In genomic region chr19:6108721-6109633, GRCh38 we compare ENCODE assay signal across 8 cellular contexts. TPM values are rescaled to one million over a fixed set of nuclear protein-coding genes. Genes with fewer than 3 reads are reported as not detected.
DNase-seq lines count a peak whose midpoint lies in the region; ATAC-seq, FAIRE-seq and TF ChIP-seq lines count a peak whose summit lies in the region.

No MANE protein-coding gene starts in this region.

- no peak for TF ChIP-seq POLR2A in A549 (IDR thresholded peaks at IDR 0.05; ENCODE audit: low read length)

- CTCF ChIA-PET in A549 (lab: Yijun Ruan, JAX) (interaction anchor here (0.6 to 0.7 kb wide), 2 partner anchors 21 to 359 kb away, joined by 3 to 5 read pairs; no protein-coding TSS in a partner anchor), HEK293T (lab: Yijun Ruan, JAX) (interaction anchor here (0.6 to 0.8 kb wide), 2 partner anchors 16 to 27 kb away, joined by 3 read pairs; no protein-coding TSS in a partner anchor), MCF 10A (lab: Yijun Ruan, JAX) (interaction anchor here (0.6 kb wide), 2 partner anchors 10 to 612 kb away, joined by 3 to 4 read pairs; no protein-coding TSS in a partner anchor)

- H3K27me3 Mint-ChIP-seq in MCF 10A (ENCODE audit: insufficient read depth, unreplicated experiment) = no peaks in the 10 kb centered on the region

- POLR2A ChIA-PET in A549 (lab: Yijun Ruan, JAX) (no interaction called here), HEK293T (lab: Yijun Ruan, JAX) (interaction anchor here (0.6 to 1.7 kb wide), 3 partner anchors 16 to 21 kb away, joined by 3 to 7 read pairs (median 3); no protein-coding TSS in a partner anchor), MCF 10A (lab: Yijun Ruan, JAX) (interaction anchor here (0.6 to 3.5 kb wide), 11 partner anchors 10 to 1766 kb away, joined by 3 to 27 read pairs (median 4); partner anchors contain the start of gene MPND)

- H2AFZ ChIP-seq in smooth muscle cell (ENCODE audit: low read depth) = peak overlapping the region; percentile 83

- WGBS in A549 (ENCODE audit: missing lambda C conversion rate) = under 1% methylated on average over 37 of the region's 47 CpGs
- WGBS in smooth muscle cell (ENCODE audit: low lambda C conversion rate) = 7% methylated on average over 47 of the region's 47 CpGs

- no peak for TF ChIP-seq CTCF in A549 (IDR thresholded peaks at IDR 0.05)
- no peak for TF ChIP-seq CTCF in MCF 10A (IDR thresholded peaks at IDR 0.05; ENCODE audit: unreplicated experiment)
- TF ChIP-seq CTCF in smooth muscle cell (IDR thresholded peaks at IDR 0.05; ENCODE audit: borderline replicate concordance, insufficient read depth, poor library complexity, severe bottlenecking) = no peak

- DNase-seq in A549 (ENCODE audit: low read depth in 1 of 2, low spot score in 1 of 2) (peak in 1 of 2 experiments; percentile 37), HEK293T (ENCODE audit: extremely low spot score) (no peak), T-helper 2 cell (peak in 4 of 5 experiments; percentile 14 to 74 (median 50)), MCF 10A (ENCODE audit: unreplicated experiment) (no peak), iPS-NIHi7 (ENCODE audit: extremely low spot score) (peak; percentile 41), smooth muscle cell (lab: John Stamatoyannopoulos, UW; ENCODE audit: unreplicated experiment) (peak; percentile 24), SK-N-DZ (ENCODE audit: low spot score) (no peak), GF-D8 (lab: John Stamatoyannopoulos, UW) (no peak)

- BruUV-seq in MCF 10A (replicated peaks; lab: Mats Ljungman, UMichigan) = no TSS peak

- H3K4me3 ChIP-seq in A549 (peak overlapping the region; percentile 73), smooth muscle cell (peak overlapping the region; percentile 65)

- peaks cover 18% of the 10 kb centered on the region for H3K36me3 Mint-ChIP-seq in MCF 10A (ENCODE audit: insufficient read depth, unreplicated experiment)

- no peak for TF ChIP-seq EP300 in A549 (IDR thresholded peaks at IDR 0.05)

- peak in 1 of 2 experiments; percentile 16; a peak in 2 of 5 replicates for TF ChIP-seq RAD21 in A549 (conservative IDR thresholded peaks at IDR 0.05 in 1 of 2, IDR thresholded peaks at IDR 0.05 in 1 of 2)

- H3F3A ChIP-seq in smooth muscle cell (ENCODE audit: low read depth) = peaks cover 11% of the 10 kb centered on the region

- intact Hi-C loops in MCF 10A (cut with micrococcal nuclease) = no loop called here

- H3K27me3 ChIP-seq in smooth muscle cell (ENCODE audit: low read depth) = no peaks in the 10 kb centered on the region

- peak overlapping the region; percentile 85 for H3K9ac ChIP-seq in smooth muscle cell (ENCODE audit: low read depth)

- H3K4me1 Mint-ChIP-seq in MCF 10A (ENCODE audit: insufficient read depth, unreplicated experiment) = peaks cover 43% of the 10 kb centered on the region

- H3K79me2 ChIP-seq in smooth muscle cell (ENCODE audit: low read depth) = no peaks in the 10 kb centered on the region

- H3K4me1 ChIP-seq in A549 = peaks cover 8% of the 10 kb centered on the region; the same call in 2 of the 3 replicates
- H3K4me1 ChIP-seq in smooth muscle cell (ENCODE audit: low read depth) = peaks cover 15% of the 10 kb centered on the region

- no peaks in the 10 kb centered on the region for H3K9me3 Mint-ChIP-seq in MCF 10A (ENCODE audit: unreplicated experiment)

- H3K27ac ChIP-seq in A549 (peak overlapping the region; percentile 73 to 95; a peak in 5 of 6 replicates), smooth muscle cell (ENCODE audit: low read depth) (peak overlapping the region; percentile 3)

- H4K20me1 ChIP-seq in smooth muscle cell (ENCODE audit: low read depth) = no peaks in the 10 kb centered on the region

- H3K9me3 ChIP-seq in A549 (no peaks in the 10 kb centered on the region), smooth muscle cell (replicated peaks; ENCODE audit: low read depth) (no peaks in the 10 kb centered on the region)

- H3K27ac Mint-ChIP-seq in MCF 10A (ENCODE audit: low read depth, unreplicated experiment) = peak overlapping the region; percentile 95

- H3K4me2 ChIP-seq in A549 = peak overlapping the region; percentile 99
- H3K4me2 ChIP-seq in smooth muscle cell = peak overlapping the region; percentile 98

- H3K4me3 Mint-ChIP-seq in MCF 10A (ENCODE audit: unreplicated experiment) = peak overlapping the region; percentile 88

- FAIRE-seq in A549 (lab: Jason Lieb, UNC) = no peak

- no peaks in the 10 kb centered on the region for H3K36me3 ChIP-seq in smooth muscle cell (ENCODE audit: low read depth)

- ATAC-seq in A549 = peak; percentile 6 to 8; a peak in 3 of 6 replicates

TF ChIP-seq in A549, 52 proteins besides CTCF, POLR2A, EP300 and RAD21 (continues in another document):
- TF ChIP-seq, protein P1, sequence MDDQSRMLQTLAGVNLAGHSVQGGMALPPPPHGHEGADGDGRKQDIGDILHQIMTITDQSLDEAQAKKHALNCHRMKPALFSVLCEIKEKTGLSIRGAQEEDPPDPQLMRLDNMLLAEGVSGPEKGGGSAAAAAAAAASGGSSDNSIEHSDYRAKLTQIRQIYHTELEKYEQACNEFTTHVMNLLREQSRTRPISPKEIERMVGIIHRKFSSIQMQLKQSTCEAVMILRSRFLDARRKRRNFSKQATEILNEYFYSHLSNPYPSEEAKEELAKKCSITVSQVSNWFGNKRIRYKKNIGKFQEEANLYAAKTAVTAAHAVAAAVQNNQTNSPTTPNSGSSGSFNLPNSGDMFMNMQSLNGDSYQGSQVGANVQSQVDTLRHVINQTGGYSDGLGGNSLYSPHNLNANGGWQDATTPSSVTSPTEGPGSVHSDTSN (IDR thresholded peaks at IDR 0.05) = no peak
- TF ChIP-seq HOXB13 (CRISPR knock-in tag; IDR thresholded peaks at IDR 0.05; ENCODE audit: low read depth) = no peak
- TF ChIP-seq TP53 (CRISPR knock-in tag; IDR thresholded peaks at IDR 0.05) = no peak
- no peak for TF ChIP-seq HOXB5 (CRISPR knock-in tag; IDR thresholded peaks at IDR 0.05)
- no peak for TF ChIP-seq ATOH8 (CRISPR knock-in tag; IDR thresholded peaks at IDR 0.05; ENCODE audit: low read depth)
- TF ChIP-seq MAZ (IDR thresholded peaks at IDR 0.05; ENCODE audit: borderline replicate concordance, low read depth, low read length) = no peak
- TF ChIP-seq HES2 (IDR thresholded peaks at IDR 0.05) = no peak

TF ChIP-seq in HEK293T, 16 proteins besides CTCF, POLR2A, EP300 and RAD21:
- TF ChIP-seq ZNF384 (IDR thresholded peaks at IDR 0.05) = no peak
- no peak for TF ChIP-seq HDGF (IDR thresholded peaks at IDR 0.05; ENCODE audit: borderline replicate concordance)
- TF ChIP-seq TARDBP (IDR thresholded peaks at IDR 0.05) = peak; percentile 81; the same call in 1 of the 2 replicates
TF ChIP-seq in HEK293T: peak in this region for 1.

RNA-seq across cellular contexts. Expression of gene RFX2, which starts 1.3 kb away (rescaled TPM):
- polyA plus RNA-seq in A549 (2011; rRNA removed) (3.9 and 4.0 TPM in 2 replicates), A549 (2017; fragmentation: RNase III; extraction: RNeasy Plus Mini Kit Qiagen cat#74134 plus additional on column Dnase treatment) (3.7 to 4.9 TPM (median 4.3 TPM) in 3 replicates), smooth muscle cell (4.7 and 6.4 TPM in 2 replicates)
- 6.9 and 8.4 TPM in 2 replicates for polyA plus RNA-seq in A549 (2012; cell fraction: cytosol; rRNA removed)
- 14.7 and 16.9 TPM in 2 replicates for polyA plus RNA-seq in A549 (2012; cell fraction: nucleus; rRNA removed)
- 9.3 and 14.3 TPM in 2 replicates for polyA minus RNA-seq in A549 (2011; rRNA and poly(A)+ RNA removed)
- total RNA-seq in MCF 10A (2022) (9.9 and 10.7 TPM in 2 replicates), smooth muscle cell (2.7 and 7.5 TPM in 2 replicates)
- 9.5 and 10.0 TPM in 2 replicates for polyA plus RNA-seq in SK-N-DZ (2014; cell fraction: cytosol; rRNA removed)
- 5.5 and 8.8 TPM in 2 replicates for polyA plus RNA-seq in SK-N-DZ (2014; cell fraction: nucleus; rRNA removed)

RNA-seq across cellular contexts. Expression of gene ACSBG2, which starts 26.5 kb away (rescaled TPM):
- polyA plus RNA-seq in A549 (2011; rRNA removed) = not detected in 2 replicates
- not detected in 2 replicates for polyA plus RNA-seq in A549 (2012; cell fraction: cytosol; rRNA removed)
- polyA plus RNA-seq in A549 (2012; cell fraction: nucleus; rRNA removed) = not detected in 2 replicates
- not detected in 3 replicates for polyA plus RNA-seq in A549 (2017; fragmentation: RNase III; extraction: RNeasy Plus Mini Kit Qiagen cat#74134 plus additional on column Dnase treatment)
- polyA minus RNA-seq in A549 (2011; rRNA and poly(A)+ RNA removed) = not detected in 2 replicates
- not detected in 2 replicates for total RNA-seq in MCF 10A (2022)
- not detected in 2 replicates for total RNA-seq in smooth muscle cell
- not detected in 2 replicates for polyA plus RNA-seq in smooth muscle cell
- not detected in 2 replicates for polyA plus RNA-seq in SK-N-DZ (2014; cell fraction: cytosol; rRNA removed)
- not detected in 2 replicates for polyA plus RNA-seq in SK-N-DZ (2014; cell fraction: nucleus; rRNA removed)

Comparison
In these comparisons a context has a peak if more than half of its experiments do, and no peak if none do; other contexts are left out.
1. DNase-seq: peak in T-helper 2 cell (4 of 5), iPS-NIHi7 (single experiment) and smooth muscle cell (single experiment); none in HEK293T (single experiment), MCF 10A (single experiment), SK-N-DZ (single experiment) and GF-D8 (single experiment).